1 cellular context compared by ENCODE assay signal in genomic region chr1:90717665-90718410, GRCh38.
TF ChIP-seq lines count a peak whose summit lies in the region.

No MANE protein-coding gene starts in this region.

TF ChIP-seq in HEK293, 187 proteins besides CTCF, POLR2A, EP300 and RAD21 (continued from another document and continues in another):
- TF ChIP-seq ZNF18 (tag by site-specific recombination; IDR thresholded peaks at IDR 0.05) (no peak), ZNF366 (tag by site-specific recombination; conservative IDR thresholded peaks at IDR 0.05) (peak; percentile 60), ZNF324 (tag by site-specific recombination; IDR thresholded peaks at IDR 0.05) (peak; percentile 24; the same call in 1 of the 2 replicates), ZNF280C (tag by site-specific recombination; IDR thresholded peaks at IDR 0.05) (no peak), SP2 (tag by site-specific recombination; IDR thresholded peaks at IDR 0.05) (peak; percentile 58), ZNF510 (tag by site-specific recombination; IDR thresholded peaks at IDR 0.05; ENCODE audit: insufficient replicate concordance) (no peak), ZXDB (tag by site-specific recombination; IDR thresholded peaks at IDR 0.05) (peak; percentile 20; the same call in 1 of the 2 replicates), ZNF513 (tag by site-specific recombination; IDR thresholded peaks at IDR 0.05) (peak; percentile 77), INSM2 (tag by site-specific recombination; IDR thresholded peaks at IDR 0.05) (0 out of 2 replicates have a peak, but pooled peaks have one; percentile 37), GFI1B (tag by site-specific recombination; IDR thresholded peaks at IDR 0.05) (no peak), HOXC10 (CRISPR knock-in tag; IDR thresholded peaks at IDR 0.05) (0 out of 2 replicates have a peak, but pooled peaks have one; percentile 52), ZNF629 (tag by site-specific recombination; IDR thresholded peaks at IDR 0.05) (peak; percentile 81), ZNF623 (tag by site-specific recombination; IDR thresholded peaks at IDR 0.05) (no peak), ZNF639 (tag by site-specific recombination; IDR thresholded peaks at IDR 0.05) (peak; percentile 82), ZNF10 (tag by site-specific recombination; IDR thresholded peaks at IDR 0.05) (0 out of 2 replicates have a peak, but pooled peaks have one; percentile 27), TRIM28 (IDR thresholded peaks at IDR 0.05; ENCODE audit: borderline replicate concordance, low read length) (no peak), ZSCAN18 (tag by site-specific recombination; IDR thresholded peaks at IDR 0.05) (no peak), ZNF404 (tag by site-specific recombination; IDR thresholded peaks at IDR 0.05) (no peak), ZNF488 (tag by site-specific recombination; IDR thresholded peaks at IDR 0.05) (no peak), ZNF501 (tag by site-specific recombination; IDR thresholded peaks at IDR 0.05) (peak; percentile 42; the same call in 1 of the 2 replicates), ZNF169 (tag by site-specific recombination; IDR thresholded peaks at IDR 0.05) (no peak), ZBTB17 (tag by site-specific recombination; IDR thresholded peaks at IDR 0.05) (peak; percentile 96), KLF17 (tag by site-specific recombination; IDR thresholded peaks at IDR 0.05) (peak; percentile 30; the same call in 1 of the 2 replicates), ZNF292 (tag by site-specific recombination; IDR thresholded peaks at IDR 0.05; ENCODE audit: borderline replicate concordance, low read depth) (no peak), ZFHX2 (tag by site-specific recombination; conservative IDR thresholded peaks at IDR 0.05) (no peak), ZEB2 (tag by site-specific recombination; IDR thresholded peaks at IDR 0.05) (peak; percentile 61; the same call in 1 of the 2 replicates), YY1 (tag by site-specific recombination; IDR thresholded peaks at IDR 0.05) (peak; percentile 31; the same call in 1 of the 2 replicates), ZBTB10 (tag by site-specific recombination; IDR thresholded peaks at IDR 0.05) (0 out of 2 replicates have a peak, but pooled peaks have one; percentile 4), ZNF664 (tag by site-specific recombination; IDR thresholded peaks at IDR 0.05) (no peak), PRDM10 (tag by site-specific recombination; IDR thresholded peaks at IDR 0.05) (0 out of 2 replicates have a peak, but pooled peaks have one; percentile 8), ZBTB1 (tag by site-specific recombination; IDR thresholded peaks at IDR 0.05) (0 out of 2 replicates have a peak, but pooled peaks have one; percentile 45), GLIS2 (tag by site-specific recombination; IDR thresholded peaks at IDR 0.05) (peak; percentile 62; the same call in 1 of the 2 replicates), ZNF747 (tag by site-specific recombination; IDR thresholded peaks at IDR 0.05) (no peak)
